15 cellular contexts compared by ENCODE assay signal in genomic region chr1:17636612-17637011, GRCh38.
DNase-seq lines count a peak whose midpoint lies in the region; ATAC-seq, FAIRE-seq and TF ChIP-seq lines count a peak whose summit lies in the region.
"Had no signal": no experiment of that assay in that cellular context is flagged by ENCODE, and none has a peak within 500 bp of the region (broad histone marks: within the 10 kb centered on the region; RNA-seq: fewer than 3 reads in every experiment).

No MANE protein-coding gene starts in this region.

- no peak for TF ChIP-seq EP300 in GM12878 (IDR thresholded peaks at IDR 0.05; ENCODE audit: borderline replicate concordance in 1 of 2, control insufficient read depth in 1 of 2, low read depth in 2 of 2, low read length in 2 of 2)

- ATAC-seq in GM12878, result peak; percentile 58
- ATAC-seq in HG02981 (IDR thresholded peaks at IDR 0.05; ENCODE audit: unreplicated experiment), result no peak
- no peak for ATAC-seq in HG03097 (IDR thresholded peaks at IDR 0.05; ENCODE audit: low FRiP score, unreplicated experiment)
- ATAC-seq: activated T-cell treated with anti-CD3 and anti-CD28 coated beads, Interleukin-2, amount 50 U/mL, for 72 hours; esophagus mucosa; HepG2 had no signal

- H3K9me3 ChIP-seq in GM12878 (replicated peaks; ENCODE audit: control insufficient read depth, insufficient read depth, low read length), result no peaks in the 10 kb centered on the region
- H3K9me3 ChIP-seq in kidney (ENCODE audit: control insufficient read depth in 1 of 2, low read length in 2 of 2), result no peaks in the 10 kb centered on the region

- H3K4me3 ChIP-seq in GM12878 (no peak overlapping the region), kidney (ENCODE audit: low read length in 2 of 2) (no peak overlapping the region)
- H3K4me3 ChIP-seq: lung had no signal

- FAIRE-seq in GM12878 (lab: Jason Lieb, UNC), result no peak
- FAIRE-seq in kidney (lab: Jason Lieb, UNC), result no peak
- FAIRE-seq: HepG2 had no signal

- BruUV-seq in GM12878 (replicated peaks; lab: Mats Ljungman, UMichigan), result no TSS peak

- POLR2A ChIA-PET in GM12878 (lab: Charles Lee), result no interaction called here

- in situ Hi-C loops in GM12878 (cut with MboI), result no loop called here

- H3K27ac ChIP-seq in GM12878 (ENCODE audit: control insufficient read depth, insufficient read depth), result no peak overlapping the region
- H3K27ac ChIP-seq in kidney (ENCODE audit: low read depth in 2 of 2, low read length in 2 of 2), result no peak overlapping the region

- WGBS in GM12878 (ENCODE audit: insufficient coverage, insufficient replicate concordance, low lambda C conversion rate, missing lambda C conversion rate), result 0% methylated on average over 3 of the region's 3 CpGs

- intact Hi-C loops in GM12878 (cut with micrococcal nuclease; ENCODE audit: unreplicated experiment) (no loop called here), kidney (cut with DNase I) (no loop called here)

- TF ChIP-seq CTCF in GM12878 (IDR thresholded peaks at IDR 0.05 in 2 of 3, conservative IDR thresholded peaks at IDR 0.05 in 1 of 3; ENCODE audit: control insufficient read depth in 2 of 3, extremely low read depth in 1 of 3, insufficient read depth in 1 of 3, low read depth in 3 of 3, low read length in 3 of 3), result no peak
- TF ChIP-seq CTCF in kidney (IDR thresholded peaks at IDR 0.05; ENCODE audit: borderline replicate concordance, extremely low read depth, insufficient read depth), result no peak

- no peak overlapping the region for H3K4me2 ChIP-seq in GM12878 (ENCODE audit: control insufficient read depth, insufficient read depth)

- no peaks in the 10 kb centered on the region; a peak in 1 of 4 replicates for H3K27me3 ChIP-seq in GM12878 (replicated peaks in 1 of 2; ENCODE audit: control insufficient read depth in 2 of 2, insufficient read depth in 2 of 2, low read length in 1 of 2)

- H2AFZ ChIP-seq in GM12878 (ENCODE audit: control insufficient read depth, low read depth, low read length), result no peak overlapping the region

- no peak for TF ChIP-seq POLR2A in GM12878 (IDR thresholded peaks at IDR 0.05; ENCODE audit: low read depth, low read length)

- RAD21 ChIA-PET in GM12878 (lab: Charles Lee; ENCODE audit: unreplicated experiment), result no interaction called here

- no peaks in the 10 kb centered on the region for H3K79me2 ChIP-seq in GM12878 (ENCODE audit: control insufficient read depth, insufficient read depth, low read length)

- H4K20me1 ChIP-seq in GM12878 (ENCODE audit: control insufficient read depth, insufficient read depth), result no peaks in the 10 kb centered on the region

- SMC1A ChIA-PET in GM12878 (lab: Charles Lee; ENCODE audit: uncharacterized antibody, unreplicated experiment), result no interaction called here

- no peak overlapping the region for H3K9ac ChIP-seq in GM12878 (ENCODE audit: control insufficient read depth, insufficient read depth, low read length)
- H3K9ac ChIP-seq in kidney (ENCODE audit: low read length in 2 of 2), result no peak overlapping the region

- DNase-seq in EL, result peak; percentile 55
- DNase-seq in NCI-H1436 (lab: John Stamatoyannopoulos, UW), result peak; percentile 14
- no peak for DNase-seq in GM12878 (ENCODE audit: low read depth, low spot score)
- DNase-seq in renal cortical epithelial cell (ENCODE audit: low read depth), result peak; percentile 47
- no peak for DNase-seq in kidney
- DNase-seq in NCI-H1417 treated with DMSO at 0.1 percent for 48 hours (lab: John Stamatoyannopoulos, UW), result no peak
- DNase-seq: activated T-cell treated with anti-CD3 and anti-CD28 coated beads, Interleukin-2, amount 50 U/mL, for 72 hours; effector CD4-positive, alpha-beta T cell; glutamatergic neuron; naive B cell had no signal

- H3K4me1 ChIP-seq in GM12878 (ENCODE audit: control insufficient read depth, insufficient read depth, low read length) (peaks cover 3% of the 10 kb centered on the region; the same call in 1 of the 2 replicates), kidney (ENCODE audit: control insufficient read depth in 1 of 2, insufficient read depth in 1 of 2, low read depth in 1 of 2, low read length in 2 of 2) (no peaks in the 10 kb centered on the region)

- H3K36me3 ChIP-seq in GM12878 (ENCODE audit: control insufficient read depth in 2 of 2, insufficient read depth in 2 of 2, low read length in 1 of 2), result no peaks in the 10 kb centered on the region
- peaks cover 48 to 84% of the 10 kb centered on the region in 2 donors for H3K36me3 ChIP-seq in kidney (ENCODE audit: control insufficient read depth in 1 of 2, insufficient read depth in 2 of 2, low read length in 2 of 2)

- no peak for TF ChIP-seq RAD21 in GM12878 (IDR thresholded peaks at IDR 0.05; ENCODE audit: insufficient read depth, low read depth, low read length)

- CTCF ChIA-PET in GM12878 (lab: Yijun Ruan, JAX), result interaction anchor here (0.6 kb wide), 1 partner anchor 134 kb away, joined by 4 read pairs; no protein-coding TSS in a partner anchor

TF ChIP-seq in GM12878, 131 proteins besides CTCF, POLR2A, EP300 and RAD21:
- TF ChIP-seq MEF2B (IDR thresholded peaks at IDR 0.05; ENCODE audit: partially characterized antibody, poor library complexity, severe bottlenecking), result peak; percentile 54
- no peak for TF ChIP-seq ZNF207 (IDR thresholded peaks at IDR 0.05; ENCODE audit: borderline replicate concordance)
- peak; percentile 37; the same call in 1 of the 2 replicates for TF ChIP-seq MTA2 (IDR thresholded peaks at IDR 0.05; ENCODE audit: low read depth)

Comparison
In these comparisons a context has a peak if more than half of its experiments do, and no peak if none do; other contexts are left out.
1. DNase-seq: peak in EL (single experiment), NCI-H1436 (single experiment) and renal cortical epithelial cell (single experiment); none in GM12878 (single experiment), kidney (single experiment) and NCI-H1417 treated with DMSO at 0.1 percent for 48 hours (single experiment).